Comparison of ENCODE assay signal across 8 cellular contexts in genomic region chr13:33676700-33677048, GRCh38.
DNase-seq lines count a peak whose midpoint lies in the region; ATAC-seq and TF ChIP-seq lines count a peak whose summit lies in the region.

No MANE protein-coding gene starts in this region.

- no peaks in the 10 kb centered on the region for H4K20me1 ChIP-seq in GM23338 (replicated peaks; ENCODE audit: insufficient read depth)

- intact Hi-C loops in left lung (cut with DNase I), result no loop called here

- H3K27ac Mint-ChIP-seq in GM23338, result no peak overlapping the region

- H3K4me2 ChIP-seq in GM23338, result no peak overlapping the region

- peaks cover 9% of the 10 kb centered on the region for H3K9me3 Mint-ChIP-seq in GM23338

- peak overlapping the region; percentile 29 for H3K4me3 ChIP-seq in BJ (ENCODE audit: low read depth, low read length)
- H3K4me3 ChIP-seq in GM23338, result no peak overlapping the region
- H3K4me3 ChIP-seq in left lung, result peak overlapping the region; percentile 28 to 41

- no peaks in the 10 kb centered on the region for H3K27me3 Mint-ChIP-seq in GM23338 (ENCODE audit: insufficient read depth, low read depth, poor library complexity)

- H3K4me1 ChIP-seq in GM23338 (ENCODE audit: insufficient read depth) (no peaks in the 10 kb centered on the region), left lung (peaks cover 0 to 31% of the 10 kb centered on the region in 2 donors)

- CTCF ChIA-PET in BJ (lab: Yijun Ruan, JAX), result no interaction called here

- no peaks in the 10 kb centered on the region for H3K79me2 ChIP-seq in GM23338 (replicated peaks; ENCODE audit: insufficient read depth)

- H3F3A ChIP-seq in GM23338 (replicated peaks; ENCODE audit: low read depth), result no peaks in the 10 kb centered on the region

- no peak overlapping the region; the same call in 1 of the 2 replicates for H2AFZ ChIP-seq in GM23338

- H3K27me3 ChIP-seq in BJ (ENCODE audit: control insufficient read depth, insufficient read depth, low read length) (no peaks in the 10 kb centered on the region), GM23338 (ENCODE audit: insufficient read depth) (no peaks in the 10 kb centered on the region), left lung (no peaks in the 10 kb centered on the region)

- no peaks in the 10 kb centered on the region for H3K9me2 ChIP-seq in GM23338 (ENCODE audit: insufficient read depth)

- H3K36me3 ChIP-seq in BJ (ENCODE audit: control insufficient read depth, insufficient read depth, low read length) (no peaks in the 10 kb centered on the region), GM23338 (ENCODE audit: insufficient read depth) (no peaks in the 10 kb centered on the region), left lung (no peaks in the 10 kb centered on the region)

- H3K4me1 Mint-ChIP-seq in GM23338, result peaks cover 6% of the 10 kb centered on the region

- ATAC-seq in GM23338, result peak; percentile 55
- peak; percentile 89 for ATAC-seq in left lung
- ATAC-seq in GM21381 (IDR thresholded peaks at IDR 0.05; ENCODE audit: unreplicated experiment), result no peak

- TF ChIP-seq CTCF in BJ (IDR thresholded peaks at IDR 0.05; ENCODE audit: insufficient read depth, low read depth, low read length) (no peak), GM23338 (conservative IDR thresholded peaks at IDR 0.05; ENCODE audit: low read depth in 2 of 2) (no peak), left lung (IDR thresholded peaks at IDR 0.05) (no peak)

- no peak overlapping the region for H3K4me3 Mint-ChIP-seq in GM23338

- peaks cover 7% of the 10 kb centered on the region; the same call in 2 of the 3 replicates for H3K36me3 Mint-ChIP-seq in GM23338 (ENCODE audit: low read depth)

- POLR2A ChIA-PET in BJ (lab: Charles Lee), result interaction anchor here (0.6 kb wide), 1 partner anchor 134 kb away, joined by 4 read pairs; no protein-coding TSS in a partner anchor

- no peak overlapping the region for H3K27ac ChIP-seq in GM23338 (ENCODE audit: low read depth)
- H3K27ac ChIP-seq in left lung, result peak overlapping the region; percentile 9 to 20

- in situ Hi-C loops in T47D (cut with HindIII; ENCODE audit: low pct_unique_long_range_greater_than_20kb, low sequenced_read_pairs), result no loop called here

- DNase-seq in BJ (ENCODE audit: low read depth), result no peak
- DNase-seq in GM23338 (ENCODE audit: low spot score), result peak; percentile 4
- peak; percentile 18 for DNase-seq in NCI-H774 (lab: John Stamatoyannopoulos, UW)
- DNase-seq in T47D (ENCODE audit: low read depth in 1 of 2, low spot score in 1 of 2), result peak; percentile 65 to 84
- DNase-seq in left lung, result peak in 1 of 2 donors; percentile 37
- DNase-seq in superior temporal gyrus (ENCODE audit: extremely low spot score), result peak; percentile 54
- DNase-seq in SKM-1 treated with dmso at 0.1 percent for 144 hours (lab: John Stamatoyannopoulos, UW; ENCODE audit: unreplicated experiment), result no peak

- no peaks in the 10 kb centered on the region for H3K9me3 ChIP-seq in left lung

TF ChIP-seq in GM23338, 12 proteins besides CTCF, POLR2A, EP300 and RAD21:
- TF ChIP-seq STAT1 (IDR thresholded peaks at IDR 0.05; ENCODE audit: unreplicated experiment), result no peak
- TF ChIP-seq ETS1 (IDR thresholded peaks at IDR 0.05), result no peak
- TF ChIP-seq REST (IDR thresholded peaks at IDR 0.05; ENCODE audit: unreplicated experiment), result no peak
- TF ChIP-seq JUNB (IDR thresholded peaks at IDR 0.05; ENCODE audit: unreplicated experiment), result no peak

Comparison
In these comparisons a context has a peak if more than half of its experiments do, and no peak if none do; other contexts are left out.
1. DNase-seq: peak in GM23338 (single experiment), NCI-H774 (single experiment), T47D (2 of 2) and superior temporal gyrus (single experiment); none in BJ (single experiment) and SKM-1 treated with dmso at 0.1 percent for 144 hours (single experiment).